Comparison of ENCODE assay signal across 11 cellular contexts in genomic region chr1:59146056-59146455, GRCh38.
A peak's percentile ranks its signal among the peaks of the same experiment; 100 is the strongest.
DNase-seq lines count a peak whose midpoint lies in the region; ATAC-seq and TF ChIP-seq lines count a peak whose summit lies in the region.
"Had no signal": no experiment of that assay in that cellular context is flagged by ENCODE, and none has a peak within 500 bp of the region (broad histone marks: within the 10 kb centered on the region; RNA-seq: fewer than 3 reads in every experiment).

No MANE protein-coding gene starts in this region.

- DNase-seq in activated naive CD4-positive, alpha-beta T cell treated with anti-CD3 and anti-CD28 coated beads for 36 hours: no peak
- no peak for DNase-seq in activated naive CD4-positive, alpha-beta T cell (lab: John Stamatoyannopoulos, UW)
- DNase-seq in fibroblast of mammary gland (ENCODE audit: low read depth): no peak
- DNase-seq in stimulated activated naive B cell treated with anti-CD40 and anti-IgM and Interleukin-4, amounts not matched to agents 10 μg/mL and 1 μg/mL and 100 μg/mL, for 72 hours: no peak
- DNase-seq in caudate nucleus (lab: John Stamatoyannopoulos, UW): no peak
- DNase-seq in NCI-H1694 (lab: John Stamatoyannopoulos, UW): no peak
- DNase-seq: BE2C, NCI-H2081 had no signal

- no peak overlapping the region for H3K27ac ChIP-seq in caudate nucleus (ENCODE audit: low read depth, low read length)
- H3K27ac ChIP-seq: HL-60 had no signal

- peak overlapping the region; percentile 82 for H3K4me3 Mint-ChIP-seq in activated naive CD4-positive, alpha-beta T cell treated with anti-CD3 and anti-CD28 coated beads for 36 hours
- H3K4me3 Mint-ChIP-seq in stimulated activated naive B cell treated with anti-CD40 and anti-IgM and Interleukin-4, amounts not matched to agents 10 μg/mL and 1 μg/mL and 100 μg/mL, for 72 hours: peak overlapping the region; percentile 93

- H3K4me3 ChIP-seq in WI38 (ENCODE audit: low read depth, low read length) (peak overlapping the region; percentile 58), fibroblast of mammary gland (ENCODE audit: control insufficient read depth, low read depth, low read length) (peak overlapping the region; percentile 23)

- intact Hi-C loops in activated naive CD4-positive, alpha-beta T cell treated with anti-CD3 and anti-CD28 coated beads for 36 hours (cut with micrococcal nuclease): loop anchor here (5.0 kb wide), 2 partner anchors 99 to 151 kb away; partner anchors contain the start of gene FGGY

- H3K9me3 Mint-ChIP-seq in activated naive CD4-positive, alpha-beta T cell treated with anti-CD3 and anti-CD28 coated beads for 36 hours: no peaks in the 10 kb centered on the region
- H3K9me3 Mint-ChIP-seq in stimulated activated naive B cell treated with anti-CD40 and anti-IgM and Interleukin-4, amounts not matched to agents 10 μg/mL and 1 μg/mL and 100 μg/mL, for 72 hours: no peaks in the 10 kb centered on the region

- no peaks in the 10 kb centered on the region for H3K36me3 Mint-ChIP-seq in activated naive CD4-positive, alpha-beta T cell treated with anti-CD3 and anti-CD28 coated beads for 36 hours (ENCODE audit: low read depth)
- no peaks in the 10 kb centered on the region for H3K36me3 Mint-ChIP-seq in stimulated activated naive B cell treated with anti-CD40 and anti-IgM and Interleukin-4, amounts not matched to agents 10 μg/mL and 1 μg/mL and 100 μg/mL, for 72 hours

- TF ChIP-seq CTCF in WI38 (IDR thresholded peaks at IDR 0.05; ENCODE audit: low read depth, low read length): no peak
- no peak for TF ChIP-seq CTCF in fibroblast of mammary gland (conservative IDR thresholded peaks at IDR 0.05; ENCODE audit: control insufficient read depth, insufficient read depth, low read depth, low read length)

- CTCF ChIA-PET in activated naive CD4-positive, alpha-beta T cell treated with anti-CD3 and anti-CD28 coated beads for 36 hours (lab: Charles Lee): no interaction called here

- no peak for ATAC-seq in stimulated activated naive B cell treated with anti-CD40 and anti-IgM and Interleukin-4, amounts not matched to agents 10 μg/mL and 1 μg/mL and 100 μg/mL, for 72 hours (replicated peaks)
- no peak for ATAC-seq in GM21390 (IDR thresholded peaks at IDR 0.05; ENCODE audit: unreplicated experiment)

- no peaks in the 10 kb centered on the region for H3K27me3 Mint-ChIP-seq in activated naive CD4-positive, alpha-beta T cell treated with anti-CD3 and anti-CD28 coated beads for 36 hours (ENCODE audit: low read depth)
- H3K27me3 Mint-ChIP-seq in stimulated activated naive B cell treated with anti-CD40 and anti-IgM and Interleukin-4, amounts not matched to agents 10 μg/mL and 1 μg/mL and 100 μg/mL, for 72 hours: no peaks in the 10 kb centered on the region

- no peak overlapping the region for H3K27ac Mint-ChIP-seq in activated naive CD4-positive, alpha-beta T cell treated with anti-CD3 and anti-CD28 coated beads for 36 hours
- peak overlapping the region; percentile 98 for H3K27ac Mint-ChIP-seq in stimulated activated naive B cell treated with anti-CD40 and anti-IgM and Interleukin-4, amounts not matched to agents 10 μg/mL and 1 μg/mL and 100 μg/mL, for 72 hours

- H3K4me1 Mint-ChIP-seq in activated naive CD4-positive, alpha-beta T cell treated with anti-CD3 and anti-CD28 coated beads for 36 hours (ENCODE audit: low read depth): peaks cover 22% of the 10 kb centered on the region
- peaks cover 40 to 75% of the 10 kb centered on the region in 2 donors for H3K4me1 Mint-ChIP-seq in stimulated activated naive B cell treated with anti-CD40 and anti-IgM and Interleukin-4, amounts not matched to agents 10 μg/mL and 1 μg/mL and 100 μg/mL, for 72 hours
